Comparison of ENCODE assay signal across 13 cellular contexts in the genomic region with DNA sequence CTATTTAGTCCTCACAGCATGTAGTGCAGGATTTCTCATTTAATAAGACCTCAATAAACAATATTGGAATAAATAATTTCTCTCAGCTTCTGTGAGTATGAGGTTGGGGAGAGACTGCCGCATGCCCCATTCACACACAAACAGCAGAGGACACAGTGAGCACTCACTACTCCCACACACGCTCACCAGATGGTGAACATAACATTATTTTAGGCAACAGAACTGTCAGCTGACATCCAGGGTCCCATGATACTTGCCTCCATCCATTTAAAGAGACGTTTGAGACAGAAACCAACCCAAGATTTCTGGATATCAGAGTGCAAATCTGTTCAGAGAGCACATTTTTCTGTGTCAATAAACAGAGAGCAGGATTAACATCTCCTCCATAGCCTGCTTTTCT. TPM values are rescaled to one million over a fixed set of nuclear protein-coding genes. Genes with fewer than 3 reads are reported as not detected.
DNase-seq lines count a peak whose midpoint lies in the region; ATAC-seq and TF ChIP-seq lines count a peak whose summit lies in the region.
"Had no signal": no experiment of that assay in that cellular context is flagged by ENCODE, and none has a peak within 500 bp of the region (broad histone marks: within the 10 kb centered on the region; RNA-seq: fewer than 3 reads in every experiment).

No MANE protein-coding gene starts in this region.

- H3K27me3 Mint-ChIP-seq in activated CD4-positive, alpha-beta T cell treated with anti-CD3 and anti-CD28 coated beads for 36 hours, result no peaks in the 10 kb centered on the region
- no peaks in the 10 kb centered on the region for H3K27me3 Mint-ChIP-seq in activated naive CD8-positive, alpha-beta T cell treated with anti-CD3 and anti-CD28 coated beads for 36 hours
- H3K27me3 Mint-ChIP-seq in natural killer cell (ENCODE audit: low read depth in 2 of 2), result no peaks in the 10 kb centered on the region

- peaks cover 87% of the 10 kb centered on the region for H3K4me1 ChIP-seq in MM.1S (ENCODE audit: low read length)

- DNase-seq in activated CD4-positive, alpha-beta T cell treated with anti-CD3 and anti-CD28 coated beads for 36 hours, result peak; percentile 62
- no peak for DNase-seq in activated CD4-positive, alpha-beta T cell treated with anti-CD3 and anti-CD28 coated beads for 1 hour
- DNase-seq in MM.1S, result peak; percentile 84
- DNase-seq in activated naive CD8-positive, alpha-beta T cell treated with anti-CD3 and anti-CD28 coated beads for 36 hours, result peak; percentile 21
- no peak for DNase-seq in natural killer cell
- DNase-seq in AG08396 (ENCODE audit: low spot score), result no peak
- no peak for DNase-seq in NCI-H2196 treated with DMSO at 0.1 percent for 48 hours (lab: John Stamatoyannopoulos, UW; ENCODE audit: unreplicated experiment)
- DNase-seq: GDM1, NCI-H345 had no signal

- CTCF ChIA-PET in activated CD4-positive, alpha-beta T cell treated with anti-CD3 and anti-CD28 coated beads for 36 hours (lab: Charles Lee), result interaction anchor here (0.8 to 2.8 kb wide), 4 partner anchors 9 to 35 kb away, joined by 3 to 9 read pairs (median 4); no protein-coding TSS in a partner anchor

- no peaks in the 10 kb centered on the region for H3K9me3 ChIP-seq in MM.1S (replicated peaks; ENCODE audit: insufficient read depth, low read length)

- peaks cover 2% of the 10 kb centered on the region for H3K9me3 Mint-ChIP-seq in activated CD4-positive, alpha-beta T cell treated with anti-CD3 and anti-CD28 coated beads for 36 hours (ENCODE audit: low read depth)
- H3K9me3 Mint-ChIP-seq in activated naive CD8-positive, alpha-beta T cell treated with anti-CD3 and anti-CD28 coated beads for 36 hours, result peaks cover 3% of the 10 kb centered on the region
- peaks cover 0 to 2% of the 10 kb centered on the region in 2 donors for H3K9me3 Mint-ChIP-seq in natural killer cell

- no peaks in the 10 kb centered on the region for H3K36me3 ChIP-seq in MM.1S (replicated peaks; ENCODE audit: insufficient read depth, low read length)

- no peak overlapping the region for H2AFZ ChIP-seq in MM.1S (ENCODE audit: low read length)
- H2AFZ ChIP-seq: hepatocyte had no signal

- peak overlapping the region; percentile 14 for H3K4me3 Mint-ChIP-seq in activated CD4-positive, alpha-beta T cell treated with anti-CD3 and anti-CD28 coated beads for 36 hours
- peak overlapping the region; percentile 30 for H3K4me3 Mint-ChIP-seq in activated naive CD8-positive, alpha-beta T cell treated with anti-CD3 and anti-CD28 coated beads for 36 hours
- peak overlapping the region; percentile 80 for H3K4me3 Mint-ChIP-seq in natural killer cell

- H3K79me2 ChIP-seq in MM.1S (ENCODE audit: low read length), result peaks cover 99% of the 10 kb centered on the region
- H3K79me2 ChIP-seq: hepatocyte had no signal

- peak overlapping the region; percentile 42 for H3K4me3 ChIP-seq in MM.1S (ENCODE audit: low read length)
- H3K4me3 ChIP-seq: coronary artery, hepatocyte had no signal

- no peaks in the 10 kb centered on the region for H3K27me3 ChIP-seq in MM.1S (replicated peaks; ENCODE audit: insufficient read depth, low read length)
- H3K27me3 ChIP-seq: hepatocyte had no signal

- H3K9me2 ChIP-seq in MM.1S (replicated peaks; ENCODE audit: insufficient read depth, low read length), result no peaks in the 10 kb centered on the region

- peaks cover 9% of the 10 kb centered on the region for H3K36me3 Mint-ChIP-seq in activated CD4-positive, alpha-beta T cell treated with anti-CD3 and anti-CD28 coated beads for 36 hours (ENCODE audit: low read depth)
- peaks cover 27% of the 10 kb centered on the region for H3K36me3 Mint-ChIP-seq in activated naive CD8-positive, alpha-beta T cell treated with anti-CD3 and anti-CD28 coated beads for 36 hours
- H3K36me3 Mint-ChIP-seq in natural killer cell, result no peaks in the 10 kb centered on the region

- ATAC-seq in activated CD4-positive, alpha-beta T cell treated with anti-CD3 and anti-CD28 coated beads for 36 hours, result peak; percentile 28
- ATAC-seq in natural killer cell, result no peak
- ATAC-seq in GM21528 (IDR thresholded peaks at IDR 0.05; ENCODE audit: low FRiP score, unreplicated experiment), result no peak
- ATAC-seq: HepG2 had no signal

- H3F3A ChIP-seq in MM.1S (ENCODE audit: insufficient read depth, low read length), result peaks cover 87% of the 10 kb centered on the region

- POLR2A ChIA-PET in activated CD4-positive, alpha-beta T cell treated with anti-CD3 and anti-CD28 coated beads for 36 hours (lab: Charles Lee), result interaction anchor here (1.2 to 1.8 kb wide), 2 partner anchors 9 to 10 kb away, joined by 4 to 12 read pairs; no protein-coding TSS in a partner anchor

- peak overlapping the region; percentile 96 for H3K9ac ChIP-seq in MM.1S (ENCODE audit: low read length)

- intact Hi-C loops in activated CD4-positive, alpha-beta T cell treated with anti-CD3 and anti-CD28 coated beads for 36 hours (cut with DNase I, micrococcal nuclease), result loop anchor here (5.0 to 10.0 kb wide), 5 partner anchors 33 to 1006 kb away; a partner anchor contains a TSS
- intact Hi-C loops in natural killer cell (cut with micrococcal nuclease), result loop anchor here (10.0 kb wide), 3 partner anchors 176 to 1006 kb away; a partner anchor contains a TSS

- H4K20me1 ChIP-seq in MM.1S (ENCODE audit: insufficient read depth, low read length), result peaks cover 7% of the 10 kb centered on the region; the same call in 1 of the 2 replicates

- peak overlapping the region; percentile 74 for H3K27ac Mint-ChIP-seq in activated CD4-positive, alpha-beta T cell treated with anti-CD3 and anti-CD28 coated beads for 36 hours
- H3K27ac Mint-ChIP-seq in activated naive CD8-positive, alpha-beta T cell treated with anti-CD3 and anti-CD28 coated beads for 36 hours, result peak overlapping the region; percentile 83
- peak overlapping the region in 1 of 2 donors; percentile 96 for H3K27ac Mint-ChIP-seq in natural killer cell

- peaks cover 94% of the 10 kb centered on the region for H3K4me1 Mint-ChIP-seq in activated CD4-positive, alpha-beta T cell treated with anti-CD3 and anti-CD28 coated beads for 36 hours
- peaks cover 88% of the 10 kb centered on the region for H3K4me1 Mint-ChIP-seq in activated naive CD8-positive, alpha-beta T cell treated with anti-CD3 and anti-CD28 coated beads for 36 hours
- peaks cover 97% of the 10 kb centered on the region in 2 donors for H3K4me1 Mint-ChIP-seq in natural killer cell

- H3K4me2 ChIP-seq in MM.1S (ENCODE audit: low read depth, low read length), result peak overlapping the region; percentile 89
- H3K4me2 ChIP-seq: hepatocyte had no signal

- TF ChIP-seq CTCF in MM.1S (IDR thresholded peaks at IDR 0.05; ENCODE audit: low read length), result peak; percentile 35
- no peak for TF ChIP-seq CTCF in natural killer cell (IDR thresholded peaks at IDR 0.05)

- H3K27ac ChIP-seq in MM.1S (ENCODE audit: low read length), result peak overlapping the region; percentile 100
- H3K27ac ChIP-seq: coronary artery, hepatocyte had no signal

RNA-seq across cellular contexts. Expression of a gene that starts 16.9 kb away (rescaled TPM):
- 10 to 100 TPM; 10.5 to 12.2 TPM for total RNA-seq in activated CD4-positive, alpha-beta T cell treated with anti-CD3 and anti-CD28 coated beads for 36 hours
- total RNA-seq in activated naive CD8-positive, alpha-beta T cell treated with anti-CD3 and anti-CD28 coated beads for 36 hours, result 1 to 10 TPM; 9.2 to 9.4 TPM
- 10 to 100 TPM; 48.3 to 50.7 (median 48.5) TPM for total RNA-seq in natural killer cell
- total RNA-seq: HepG2 had no signal

Comparison
In these comparisons a context has a peak if more than half of its experiments do, and no peak if none do; other contexts are left out.
1. DNase-seq: peak in activated CD4-positive, alpha-beta T cell treated with anti-CD3 and anti-CD28 coated beads for 36 hours (single experiment), MM.1S (single experiment) and activated naive CD8-positive, alpha-beta T cell treated with anti-CD3 and anti-CD28 coated beads for 36 hours (single experiment); none in activated CD4-positive, alpha-beta T cell treated with anti-CD3 and anti-CD28 coated beads for 1 hour (single experiment), natural killer cell (single experiment), AG08396 (single experiment) and NCI-H2196 treated with DMSO at 0.1 percent for 48 hours (single experiment).
2. H3K4me3 Mint-ChIP-seq: peak in every context shown above with its lines; median percentile 80 in natural killer cell; 30 in activated naive CD8-positive, alpha-beta T cell treated with anti-CD3 and anti-CD28 coated beads for 36 hours; 14 in activated CD4-positive, alpha-beta T cell treated with anti-CD3 and anti-CD28 coated beads for 36 hours.